13 cellular contexts compared by ENCODE assay signal in genomic region chr13:27583645-27584044, GRCh38. TPM values are rescaled to one million over a fixed set of nuclear protein-coding genes. Genes with fewer than 3 reads are reported as not detected.
DNase-seq lines count a peak whose midpoint lies in the region; ATAC-seq and TF ChIP-seq lines count a peak whose summit lies in the region.
"Had no signal": no experiment of that assay in that cellular context is flagged by ENCODE, and none has a peak within 500 bp of the region (broad histone marks: within the 10 kb centered on the region; RNA-seq: fewer than 3 reads in every experiment).

No MANE protein-coding gene starts in this region.

- peaks cover 13% of the 10 kb centered on the region for H3K4me1 Mint-ChIP-seq in T-helper 1 cell treated with Interleukin-12 subunit alpha and Interleukin-12 subunit beta and Interleukin-4 antibody, amounts not matched to agents 30 μg/mL and 1 μg/mL, for 36 hours (ENCODE audit: low read depth)
- peaks cover 13% of the 10 kb centered on the region for H3K4me1 Mint-ChIP-seq in HFFc6 (ENCODE audit: low read depth)
- peaks cover 22 to 57% (median 45%) of the 10 kb centered on the region in 7 donors for H3K4me1 Mint-ChIP-seq in naive thymus-derived CD4-positive, alpha-beta T cell

- H3K9me3 ChIP-seq in naive thymus-derived CD4-positive, alpha-beta T cell (ENCODE audit: control insufficient read depth in 2 of 3, low read length in 3 of 3), result no peaks in the 10 kb centered on the region
- H3K9me3 ChIP-seq: A549 had no signal

- H3K4me1 ChIP-seq in naive thymus-derived CD4-positive, alpha-beta T cell (ENCODE audit: control insufficient read depth in 2 of 2, insufficient read depth in 2 of 2, low read length in 2 of 2), result peaks cover 0 to 13% of the 10 kb centered on the region in 2 donors

- TF ChIP-seq CTCF in HFFc6 (IDR thresholded peaks at IDR 0.05) (no peak), GM13977 (IDR thresholded peaks at IDR 0.05; ENCODE audit: extremely low read depth, insufficient read depth, missing control alignments) (no peak)

- no peak for ATAC-seq in naive thymus-derived CD4-positive, alpha-beta T cell
- ATAC-seq: A549 had no signal

- no peak overlapping the region for H3K27ac ChIP-seq in naive thymus-derived CD4-positive, alpha-beta T cell (ENCODE audit: low read depth, low read length)
- H3K27ac ChIP-seq: A549 had no signal

- no peak overlapping the region for H3K4me3 ChIP-seq in naive thymus-derived CD4-positive, alpha-beta T cell (ENCODE audit: low read length)
- H3K4me3 ChIP-seq: A549 had no signal

- POLR2A ChIA-PET in naive thymus-derived CD4-positive, alpha-beta T cell (lab: Charles Lee), result no interaction called here

- intact Hi-C loops in naive thymus-derived CD4-positive, alpha-beta T cell (cut with micrococcal nuclease), result loop anchor here in 1 of 2 donors (5.0 kb wide), 1 partner anchor 39 kb away; the partner anchor contains the start of genes LNX2 and POLR1D

- H3K4me3 Mint-ChIP-seq in T-helper 1 cell treated with Interleukin-12 subunit alpha and Interleukin-12 subunit beta and Interleukin-4 antibody, amounts not matched to agents 30 μg/mL and 1 μg/mL, for 36 hours, result no peak overlapping the region
- no peak overlapping the region for H3K4me3 Mint-ChIP-seq in HFFc6
- peak overlapping the region; percentile 9 to 69 (median 50) for H3K4me3 Mint-ChIP-seq in naive thymus-derived CD4-positive, alpha-beta T cell

- DNase-seq in T-helper 1 cell, result no peak
- DNase-seq in HFFc6, result no peak
- DNase-seq in central memory CD4-positive, alpha-beta T cell, result peak; percentile 5
- peak in 6 of 9 donors; percentile 0 to 32 (median 20) for DNase-seq in naive thymus-derived CD4-positive, alpha-beta T cell
- DNase-seq in GM13977 (ENCODE audit: low spot score), result no peak
- no peak for DNase-seq in stimulated activated CD4-positive, alpha-beta T cell treated with anti-CD3 and anti-CD28 coated beads, Interleukin-4, amount 100 ng/mL, for 4 hours
- no peak for DNase-seq in activated T-cell treated with anti-CD3 and anti-CD28 coated beads for 4 hours
- DNase-seq: activated T-cell treated with anti-CD3 and anti-CD28 coated beads, Interleukin-2, amount 50 U/mL, for 48 hours; DMS79; NCI-H187; T1000 had no signal

- no peaks in the 10 kb centered on the region for H3K36me3 ChIP-seq in naive thymus-derived CD4-positive, alpha-beta T cell (ENCODE audit: control insufficient read depth in 2 of 3, insufficient read depth in 3 of 3, low read length in 3 of 3)

- H3K27ac Mint-ChIP-seq in T-helper 1 cell treated with Interleukin-12 subunit alpha and Interleukin-12 subunit beta and Interleukin-4 antibody, amounts not matched to agents 30 μg/mL and 1 μg/mL, for 36 hours, result peak overlapping the region; percentile 10
- H3K27ac Mint-ChIP-seq in HFFc6, result peak overlapping the region; percentile 29; the same call in 1 of the 2 replicates
- peak overlapping the region in 7 of 9 donors; percentile 9 to 69 (median 30) for H3K27ac Mint-ChIP-seq in naive thymus-derived CD4-positive, alpha-beta T cell

- in situ Hi-C loops in GM13977 (cut with MboI; ENCODE audit: low pct_unique_long_range_greater_than_20kb, low sequenced_read_pairs, unreplicated experiment), result no loop called here

- CTCF ChIA-PET in naive thymus-derived CD4-positive, alpha-beta T cell (lab: Charles Lee), result no interaction called here

- no peaks in the 10 kb centered on the region for H3K27me3 Mint-ChIP-seq in T-helper 1 cell treated with Interleukin-12 subunit alpha and Interleukin-12 subunit beta and Interleukin-4 antibody, amounts not matched to agents 30 μg/mL and 1 μg/mL, for 36 hours (ENCODE audit: low read depth)
- H3K27me3 Mint-ChIP-seq in HFFc6 (ENCODE audit: insufficient read depth), result no peaks in the 10 kb centered on the region
- peaks cover 0 to 3% (median 0%) of the 10 kb centered on the region in 5 donors for H3K27me3 Mint-ChIP-seq in naive thymus-derived CD4-positive, alpha-beta T cell

- H3K9me3 Mint-ChIP-seq in T-helper 1 cell treated with Interleukin-12 subunit alpha and Interleukin-12 subunit beta and Interleukin-4 antibody, amounts not matched to agents 30 μg/mL and 1 μg/mL, for 36 hours, result no peaks in the 10 kb centered on the region
- no peaks in the 10 kb centered on the region for H3K9me3 Mint-ChIP-seq in HFFc6
- peaks cover 0 to 6% (median 0%) of the 10 kb centered on the region in 11 donors for H3K9me3 Mint-ChIP-seq in naive thymus-derived CD4-positive, alpha-beta T cell

- H3K27me3 ChIP-seq in naive thymus-derived CD4-positive, alpha-beta T cell (ENCODE audit: control insufficient read depth in 2 of 2, insufficient read depth in 2 of 2, low read length in 2 of 2), result no peaks in the 10 kb centered on the region

- peaks cover 5% of the 10 kb centered on the region for H3K36me3 Mint-ChIP-seq in T-helper 1 cell treated with Interleukin-12 subunit alpha and Interleukin-12 subunit beta and Interleukin-4 antibody, amounts not matched to agents 30 μg/mL and 1 μg/mL, for 36 hours (ENCODE audit: low read depth)
- H3K36me3 Mint-ChIP-seq in HFFc6 (ENCODE audit: low read depth), result no peaks in the 10 kb centered on the region; the same call in 1 of the 2 replicates
- peaks cover 7 to 23% (median 15%) of the 10 kb centered on the region in 5 donors for H3K36me3 Mint-ChIP-seq in naive thymus-derived CD4-positive, alpha-beta T cell

RNA-seq across cellular contexts. Expression of gene LNX2, which starts 36.7 kb away (rescaled TPM):
- total RNA-seq in HFFc6 (2021; fragmentation: NEBNext Ultra II Directional; extraction: Animal tissue kit (Norgen Biotek cat#: 25700)), result 1 to 10 TPM; 3.9 to 5.3 (median 5.2) TPM
- total RNA-seq in naive thymus-derived CD4-positive, alpha-beta T cell, result 10 to 100 TPM in 2 of 5 experiments, 1 to 10 TPM in 3; 3.2 to 10.7 (median 7.1) TPM
- 1 to 10 TPM; 3.2 to 4.2 TPM for polyA plus RNA-seq in naive thymus-derived CD4-positive, alpha-beta T cell

RNA-seq across cellular contexts. Expression of gene POLR1D, which starts 38.0 kb away (rescaled TPM):
- 10 to 100 TPM; 66.2 to 82.0 (median 70.2) TPM for total RNA-seq in HFFc6 (2021; fragmentation: NEBNext Ultra II Directional; extraction: Animal tissue kit (Norgen Biotek cat#: 25700))
- 100 to 1,000 TPM; 111 to 176 (median 133) TPM for total RNA-seq in naive thymus-derived CD4-positive, alpha-beta T cell
- 100 to 1,000 TPM; 136 to 137 TPM for polyA plus RNA-seq in naive thymus-derived CD4-positive, alpha-beta T cell

Comparison
In these comparisons a context has a peak if more than half of its experiments do, and no peak if none do; other contexts are left out.
1. H3K4me3 Mint-ChIP-seq: peak in naive thymus-derived CD4-positive, alpha-beta T cell (10 of 10); none in T-helper 1 cell treated with Interleukin-12 subunit alpha and Interleukin-12 subunit beta and Interleukin-4 antibody, amounts not matched to agents 30 μg/mL and 1 μg/mL, for 36 hours (single experiment) and HFFc6 (single experiment).
2. DNase-seq: peak in central memory CD4-positive, alpha-beta T cell (single experiment) and naive thymus-derived CD4-positive, alpha-beta T cell (6 of 9); none in T-helper 1 cell (0 of 5), HFFc6 (single experiment), GM13977 (single experiment), stimulated activated CD4-positive, alpha-beta T cell treated with anti-CD3 and anti-CD28 coated beads, Interleukin-4, amount 100 ng/mL, for 4 hours (0 of 2) and activated T-cell treated with anti-CD3 and anti-CD28 coated beads for 4 hours (single experiment).
3. Peak in every context shown above with its lines, with median percentiles within 50 percentile points of each other: H3K27ac Mint-ChIP-seq.